Comparison of ENCODE assay signal across 8 cellular contexts in the genomic region with DNA sequence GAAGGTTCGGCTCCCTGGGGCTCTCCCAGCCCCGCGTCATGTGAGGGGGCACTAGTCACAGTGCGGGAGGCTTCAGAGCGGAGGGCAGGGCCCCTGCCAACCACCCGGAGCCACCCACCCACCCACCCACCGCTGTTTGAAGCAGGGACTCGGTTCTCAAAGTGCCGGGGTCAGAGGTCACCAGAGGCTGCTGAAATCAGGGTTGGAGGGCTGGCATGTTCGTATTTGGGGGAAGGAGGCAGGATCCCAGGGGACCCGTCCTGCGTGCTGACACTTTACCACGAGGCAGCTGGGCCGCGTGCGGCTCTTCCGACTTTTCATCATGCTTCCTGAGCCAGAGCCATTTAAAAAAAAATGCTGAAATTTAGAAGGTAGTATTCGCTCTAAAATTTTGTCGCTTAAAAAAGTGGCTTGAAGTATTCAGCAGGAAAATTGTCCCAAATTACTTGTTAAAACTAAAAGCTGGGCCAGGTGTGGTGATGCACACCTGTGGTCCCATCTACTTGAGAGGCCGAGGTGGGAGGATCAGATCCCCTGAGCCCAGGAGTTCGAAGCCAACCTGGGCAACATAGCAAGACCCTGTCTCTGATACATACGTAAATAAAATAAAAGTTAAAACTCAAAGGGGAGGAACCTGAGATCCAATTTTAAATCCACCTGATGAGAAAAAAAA. TPM values are rescaled to one million over a fixed set of nuclear protein-coding genes. Genes with fewer than 3 reads are reported as not detected.
DNase-seq lines count a peak whose midpoint lies in the region; ATAC-seq and TF ChIP-seq lines count a peak whose summit lies in the region.

No MANE protein-coding gene starts in this region.

- no peak for DNase-seq in RWPE1 (ENCODE audit: low spot score)
- DNase-seq in epithelial cell of proximal tubule (ENCODE audit: low read depth), result no peak
- no peak for DNase-seq in thyroid gland
- DNase-seq in NCI-H510A treated with DMSO at 0.1 percent for 48 hours (lab: John Stamatoyannopoulos, UW), result no peak
- no peak for DNase-seq in putamen (ENCODE audit: low spot score)
- DNase-seq in NCI-H2227 treated with DMSO at 0.1 percent for 48 hours (lab: John Stamatoyannopoulos, UW), result no peak

- intact Hi-C loops in thyroid gland (cut with DNase I), result loop anchor here (5.0 kb wide), 1 partner anchor 81 kb away; no protein-coding TSS in a partner anchor

- CTCF ChIA-PET in RWPE1 (lab: Yijun Ruan, JAX), result no interaction called here

- H3K4me3 ChIP-seq in epithelial cell of proximal tubule (ENCODE audit: low read depth, low read length), result peak overlapping the region; percentile 39
- peak overlapping the region; percentile 21 for H3K4me3 ChIP-seq in muscle layer of duodenum (ENCODE audit: low read depth in 1 of 2, low read length in 2 of 2)
- H3K4me3 ChIP-seq in thyroid gland (replicated peaks in 1 of 3), result no peak overlapping the region

- H3K27me3 ChIP-seq in muscle layer of duodenum (ENCODE audit: low read depth, low read length), result no peaks in the 10 kb centered on the region
- H3K27me3 ChIP-seq in thyroid gland, result no peaks in the 10 kb centered on the region

- H3K36me3 ChIP-seq in muscle layer of duodenum (ENCODE audit: control insufficient read depth in 1 of 2, insufficient read depth in 2 of 2, low read length in 2 of 2), result no peaks in the 10 kb centered on the region
- no peaks in the 10 kb centered on the region for H3K36me3 ChIP-seq in thyroid gland

- H3K27ac ChIP-seq in RWPE1 (peak overlapping the region; percentile 89), muscle layer of duodenum (ENCODE audit: low read length) (peak overlapping the region; percentile 86), thyroid gland (peak overlapping the region; percentile 45 to 87 (median 83))

- TF ChIP-seq POLR2A in thyroid gland (IDR thresholded peaks at IDR 0.05), result no peak

- POLR2A ChIA-PET in RWPE1 (lab: Yijun Ruan, JAX; ENCODE audit: low non-redundant PET), result no interaction called here

- ATAC-seq in GM18498 (IDR thresholded peaks at IDR 0.05; ENCODE audit: unreplicated experiment), result no peak

- 80 to 85% methylated on average over 17 to 20 of the region's 22 CpGs for WGBS in thyroid gland, 2 donors

- TF ChIP-seq CTCF in RWPE1 (conservative IDR thresholded peaks at IDR 0.05; ENCODE audit: low read depth) (no peak), epithelial cell of proximal tubule (conservative IDR thresholded peaks at IDR 0.05; ENCODE audit: low read depth, low read length) (no peak), thyroid gland (IDR thresholded peaks at IDR 0.05) (no peak)

- peaks cover 9 to 20% of the 10 kb centered on the region in 2 donors for H3K4me1 ChIP-seq in muscle layer of duodenum (ENCODE audit: control insufficient read depth in 1 of 2, insufficient read depth in 2 of 2, low read length in 2 of 2)
- H3K4me1 ChIP-seq in thyroid gland, result peaks cover 13 to 37% of the 10 kb centered on the region in 2 donors

- H3K9me3 ChIP-seq in muscle layer of duodenum (ENCODE audit: control insufficient read depth in 1 of 2, low read length in 2 of 2) (peaks cover 0 to 6% of the 10 kb centered on the region in 2 donors), thyroid gland (no peaks in the 10 kb centered on the region)

RNA-seq across cellular contexts. Expression of a gene that starts 21.2 kb away (rescaled TPM):
- total RNA-seq in epithelial cell of proximal tubule (19.4 and 27.2 TPM in 2 replicates), thyroid gland (10 to 100 TPM; 32.1 to 83.6 (median 46.2) TPM)

Comparison
In these comparisons a context has a peak if more than half of its experiments do, and no peak if none do; other contexts are left out.
1. H3K4me3 ChIP-seq: peak in epithelial cell of proximal tubule (single experiment) and muscle layer of duodenum (2 of 2); none in thyroid gland (0 of 3).
2. Peak in every context shown above with its lines, with median percentiles within 50 percentile points of each other: H3K27ac ChIP-seq.